In genomic region chr3:152458725-152459515, GRCh38 we compare ENCODE assay signal across 13 cellular contexts.
DNase-seq lines count a peak whose midpoint lies in the region; ATAC-seq and TF ChIP-seq lines count a peak whose summit lies in the region.
"Had no signal": no experiment of that assay in that cellular context is flagged by ENCODE, and none has a peak within 500 bp of the region (broad histone marks: within the 10 kb centered on the region; RNA-seq: fewer than 3 reads in every experiment).

No MANE protein-coding gene starts in this region.

- H3K27me3 Mint-ChIP-seq in activated T-cell treated with anti-CD3 and anti-CD28 coated beads, Interleukin-2, amount 50 U/mL, for 24 hours, result no peaks in the 10 kb centered on the region
- H3K27me3 Mint-ChIP-seq in activated CD4-positive, alpha-beta T cell treated with anti-CD3 and anti-CD28 coated beads, Interleukin-2, amount 10 ng/mL, durations not matched to agents 24 days and 14 days, result no peaks in the 10 kb centered on the region
- H3K27me3 Mint-ChIP-seq: stimulated activated naive B cell treated with anti-CD40 and anti-IgM and Interleukin-4, amounts not matched to agents 10 μg/mL and 1 μg/mL and 100 μg/mL, for 72 hours had no signal

- peak overlapping the region; percentile 84 for H3K27ac Mint-ChIP-seq in activated T-cell treated with anti-CD3 and anti-CD28 coated beads, Interleukin-2, amount 50 U/mL, for 24 hours
- H3K27ac Mint-ChIP-seq in activated CD4-positive, alpha-beta T cell treated with anti-CD3 and anti-CD28 coated beads, Interleukin-2, amount 10 ng/mL, durations not matched to agents 24 days and 14 days, result peak overlapping the region; percentile 32
- no peak overlapping the region for H3K27ac Mint-ChIP-seq in stimulated activated effector memory CD8-positive, alpha-beta T cell treated with anti-CD3 and anti-CD28 coated beads, Interleukin-12 subunit alpha, Interleukin-12 subunit beta, amount 100 ng/mL, for 72 hours

- no peak for DNase-seq in activated T-cell treated with anti-CD3 and anti-CD28 coated beads, Interleukin-2, amount 50 U/mL, for 24 hours
- no peak for DNase-seq in activated T-cell treated with anti-CD3 and anti-CD28 coated beads, Interleukin-2, amount 50 U/mL, for 1 hour
- no peak for DNase-seq in activated CD4-positive, alpha-beta T cell treated with anti-CD3 and anti-CD28 coated beads, Interleukin-2, amount 10 ng/mL, durations not matched to agents 24 days and 14 days
- DNase-seq in dorsolateral prefrontal cortex, result no peak
- no peak for DNase-seq in stimulated activated effector memory CD8-positive, alpha-beta T cell treated with anti-CD3 and anti-CD28 coated beads, Interleukin-12 subunit alpha, Interleukin-12 subunit beta, amount 100 ng/mL, for 72 hours (ENCODE audit: low spot score in 2 of 2)
- no peak for DNase-seq in HPDE6-E6E7 (ENCODE audit: extremely low spot score)
- no peak for DNase-seq in coronary artery (ENCODE audit: low spot score)
- DNase-seq: adrenal gland; dermis blood vessel endothelial cell; SIG-M5; stimulated activated naive B cell treated with anti-CD40 and anti-IgM and Interleukin-4, amounts not matched to agents 10 μg/mL and 1 μg/mL and 100 μg/mL, for 72 hours; WERI-Rb-1 had no signal

- H3K4me3 Mint-ChIP-seq in activated T-cell treated with anti-CD3 and anti-CD28 coated beads, Interleukin-2, amount 50 U/mL, for 24 hours, result no peak overlapping the region
- H3K4me3 Mint-ChIP-seq in activated CD4-positive, alpha-beta T cell treated with anti-CD3 and anti-CD28 coated beads, Interleukin-2, amount 10 ng/mL, durations not matched to agents 24 days and 14 days, result peak overlapping the region; percentile 40
- H3K4me3 Mint-ChIP-seq in stimulated activated effector memory CD8-positive, alpha-beta T cell treated with anti-CD3 and anti-CD28 coated beads, Interleukin-12 subunit alpha, Interleukin-12 subunit beta, amount 100 ng/mL, for 72 hours, result no peak overlapping the region
- H3K4me3 Mint-ChIP-seq: stimulated activated naive B cell treated with anti-CD40 and anti-IgM and Interleukin-4, amounts not matched to agents 10 μg/mL and 1 μg/mL and 100 μg/mL, for 72 hours had no signal

- peaks cover 82% of the 10 kb centered on the region for H3K36me3 Mint-ChIP-seq in activated T-cell treated with anti-CD3 and anti-CD28 coated beads, Interleukin-2, amount 50 U/mL, for 24 hours (ENCODE audit: low read depth)
- H3K36me3 Mint-ChIP-seq in activated CD4-positive, alpha-beta T cell treated with anti-CD3 and anti-CD28 coated beads, Interleukin-2, amount 10 ng/mL, durations not matched to agents 24 days and 14 days (ENCODE audit: low read depth), result peaks cover 48% of the 10 kb centered on the region
- peaks cover 100% of the 10 kb centered on the region for H3K36me3 Mint-ChIP-seq in stimulated activated effector memory CD8-positive, alpha-beta T cell treated with anti-CD3 and anti-CD28 coated beads, Interleukin-12 subunit alpha, Interleukin-12 subunit beta, amount 100 ng/mL, for 72 hours

- H3K27ac ChIP-seq in dorsolateral prefrontal cortex, result peak overlapping the region in 32 of 59 donors; percentile 2 to 74 (median 50)
- no peak overlapping the region for H3K27ac ChIP-seq in coronary artery
- H3K27ac ChIP-seq: adrenal gland, WERI-Rb-1 had no signal

- intact Hi-C loops in activated CD4-positive, alpha-beta T cell treated with anti-CD3 and anti-CD28 coated beads, Interleukin-2, amount 10 ng/mL, durations not matched to agents 24 days and 14 days (cut with micrococcal nuclease), result no loop called here
- intact Hi-C loops in dorsolateral prefrontal cortex (cut with DNase I), result no loop called here

- H3K4me1 Mint-ChIP-seq in activated T-cell treated with anti-CD3 and anti-CD28 coated beads, Interleukin-2, amount 50 U/mL, for 24 hours (ENCODE audit: low read depth), result peaks cover 48% of the 10 kb centered on the region
- H3K4me1 Mint-ChIP-seq in activated CD4-positive, alpha-beta T cell treated with anti-CD3 and anti-CD28 coated beads, Interleukin-2, amount 10 ng/mL, durations not matched to agents 24 days and 14 days, result peaks cover 25% of the 10 kb centered on the region
- peaks cover 28% of the 10 kb centered on the region for H3K4me1 Mint-ChIP-seq in stimulated activated effector memory CD8-positive, alpha-beta T cell treated with anti-CD3 and anti-CD28 coated beads, Interleukin-12 subunit alpha, Interleukin-12 subunit beta, amount 100 ng/mL, for 72 hours

- H3K4me3 ChIP-seq in dorsolateral prefrontal cortex, result peak overlapping the region in 7 of 59 donors; percentile 3 to 41 (median 17)
- H3K4me3 ChIP-seq in coronary artery, result no peak overlapping the region
- H3K4me3 ChIP-seq: adrenal gland had no signal

- peak; percentile 65 for ATAC-seq in stimulated activated effector memory CD8-positive, alpha-beta T cell treated with anti-CD3 and anti-CD28 coated beads, Interleukin-12 subunit alpha, Interleukin-12 subunit beta, amount 100 ng/mL, for 72 hours
- ATAC-seq in HG03469 (IDR thresholded peaks at IDR 0.05; ENCODE audit: unreplicated experiment), result no peak
- ATAC-seq: stimulated activated naive B cell treated with anti-CD40 and anti-IgM and Interleukin-4, amounts not matched to agents 10 μg/mL and 1 μg/mL and 100 μg/mL, for 72 hours had no signal

- H3K27me3 ChIP-seq in dorsolateral prefrontal cortex, result no peaks in the 10 kb centered on the region
- H3K27me3 ChIP-seq: adrenal gland had no signal

- no peaks in the 10 kb centered on the region for H3K9me3 Mint-ChIP-seq in activated T-cell treated with anti-CD3 and anti-CD28 coated beads, Interleukin-2, amount 50 U/mL, for 24 hours
- no peaks in the 10 kb centered on the region for H3K9me3 Mint-ChIP-seq in activated CD4-positive, alpha-beta T cell treated with anti-CD3 and anti-CD28 coated beads, Interleukin-2, amount 10 ng/mL, durations not matched to agents 24 days and 14 days
- H3K9me3 Mint-ChIP-seq in stimulated activated effector memory CD8-positive, alpha-beta T cell treated with anti-CD3 and anti-CD28 coated beads, Interleukin-12 subunit alpha, Interleukin-12 subunit beta, amount 100 ng/mL, for 72 hours, result no peaks in the 10 kb centered on the region
- H3K9me3 Mint-ChIP-seq: stimulated activated naive B cell treated with anti-CD40 and anti-IgM and Interleukin-4, amounts not matched to agents 10 μg/mL and 1 μg/mL and 100 μg/mL, for 72 hours had no signal

- TF ChIP-seq CTCF in dorsolateral prefrontal cortex (IDR thresholded peaks at IDR 0.05 in 54 of 56, conservative IDR thresholded peaks at IDR 0.05 in 2 of 56; ENCODE audit: low read depth in 1 of 56, partially characterized antibody in 56 of 56) (no peak), coronary artery (IDR thresholded peaks at IDR 0.05) (no peak)

Comparison
In these comparisons a context has a peak if more than half of its experiments do, and no peak if none do; other contexts are left out.
1. H3K27ac ChIP-seq: peak in dorsolateral prefrontal cortex (32 of 59); none in coronary artery (0 of 2).